ENCODE assay signal across 19 cellular contexts in genomic region chr11:25876456-25876965, GRCh38.
"Had no signal": no experiment of that assay in that cellular context is flagged by ENCODE, and none has a peak within 500 bp of the region (broad histone marks: within the 10 kb centered on the region; RNA-seq: fewer than 3 reads in every experiment).

No MANE protein-coding gene starts in this region.

- H3K4me1 ChIP-seq: parathyroid adenoma, right lobe of liver, tibial nerve, upper lobe of left lung had no signal

- H3K9ac ChIP-seq: parathyroid adenoma had no signal

- H3K27me3 ChIP-seq: right lobe of liver, tibial nerve, upper lobe of left lung had no signal

- H3K36me3 ChIP-seq: right lobe of liver, thoracic aorta, tibial nerve, upper lobe of left lung had no signal

- FAIRE-seq: frontal cortex, kidney, small intestine, urothelium cell line had no signal

- H3K9me3 ChIP-seq: mucosa of descending colon, right lobe of liver, thoracic aorta, tibial nerve, upper lobe of left lung had no signal

- H3K4me3 ChIP-seq: lung, mucosa of descending colon, right lobe of liver, thoracic aorta, tibial nerve, upper lobe of left lung had no signal

- ATAC-seq: effector memory CD8-positive, alpha-beta T cell; left lobe of liver; mucosa of descending colon; natural killer cell treated with Interleukin-12 subunit alpha and Interleukin-12 subunit beta and Interleukin-15 and Interleukin-18, amount 100 ng/mL, for 72 hours; right lobe of liver; stimulated activated naive B cell treated with anti-CD40 and anti-IgM and Interleukin-4, amounts not matched to agents 10 μg/mL and 1 μg/mL and 100 μg/mL, for 72 hours had no signal

- H2AFZ ChIP-seq: parathyroid adenoma had no signal

- DNase-seq: cortex of kidney; effector memory CD8-positive, alpha-beta T cell; kidney; mucosa of descending colon; naive B cell; right lobe of liver; small intestine; stimulated activated CD4-positive, alpha-beta T cell treated with anti-CD3 and anti-CD28 coated beads, Interleukin-15, amount 100 ng/mL, for 24 hours; stimulated activated CD4-positive, alpha-beta T cell treated with anti-CD3 and anti-CD28 coated beads, Interleukin-2, amount 100 ng/mL, for 48 hours; stimulated activated naive B cell treated with anti-CD40 and anti-IgM and Interleukin-4, amounts not matched to agents 10 μg/mL and 1 μg/mL and 100 μg/mL, for 72 hours; upper lobe of left lung had no signal

- H3K79me2 ChIP-seq: parathyroid adenoma had no signal

- H3K27ac ChIP-seq: parathyroid adenoma, right lobe of liver, thoracic aorta, tibial nerve, upper lobe of left lung had no signal
